In genomic region chr6:53492860-53493634, GRCh38 we compare ENCODE assay signal across 8 cellular contexts. TPM values are rescaled to one million over a fixed set of nuclear protein-coding genes. Genes with fewer than 3 reads are reported as not detected.
DNase-seq lines count a peak whose midpoint lies in the region; ATAC-seq, FAIRE-seq and TF ChIP-seq lines count a peak whose summit lies in the region.

No MANE protein-coding gene starts in this region.

- H3K27ac Mint-ChIP-seq in CD4-positive, alpha-beta T cell, result no peak overlapping the region

- 15 to 16% methylated on average over 11 of the region's 11 CpGs for WGBS in pancreas, 2 donors

- TF ChIP-seq CTCF in CD4-positive, alpha-beta T cell (IDR thresholded peaks at IDR 0.05), result peak; percentile 87
- TF ChIP-seq CTCF in pancreas (IDR thresholded peaks at IDR 0.05), result peak; percentile 25 to 55 (median 40)

- CTCF ChIA-PET in CD4-positive, alpha-beta T cell (lab: Charles Lee), result interaction anchor here (0.9 to 2.1 kb wide), 11 partner anchors 10 to 430 kb away, joined by 3 to 16 read pairs (median 3); no protein-coding TSS in a partner anchor

- H3K4me1 Mint-ChIP-seq in CD4-positive, alpha-beta T cell (ENCODE audit: low read depth), result no peaks in the 10 kb centered on the region

- no peaks in the 10 kb centered on the region for H3K27me3 ChIP-seq in CD4-positive, alpha-beta T cell (ENCODE audit: control insufficient read depth, insufficient read depth, low read length)
- H3K27me3 ChIP-seq in pancreas, result no peaks in the 10 kb centered on the region

- peak; percentile 46 for ATAC-seq in CD4-positive, alpha-beta T cell (ENCODE audit: poor library complexity)
- ATAC-seq in pancreas (peak; percentile 60 to 90 (median 85)), HG03045 (IDR thresholded peaks at IDR 0.05; ENCODE audit: unreplicated experiment) (no peak)

- FAIRE-seq in H54 (lab: Jason Lieb, UNC) (peak; percentile 98), pancreas (lab: Jason Lieb, UNC) (peak; percentile 92)

- no peak for DNase-seq in CD4-positive, alpha-beta T cell
- DNase-seq in H54 (ENCODE audit: insufficient read length, low spot score), result peak; percentile 46
- peak; percentile 47 to 71 for DNase-seq in NCI-H446 (lab: John Stamatoyannopoulos, UW)
- DNase-seq in activated CD8-positive, alpha-beta memory T cell treated with anti-CD3 and anti-CD28 coated beads, Interleukin-2, amount 50 U/mL, for 48 hours, result peak; percentile 69
- peak; percentile 46 for DNase-seq in foreskin melanocyte
- DNase-seq in pancreas, result peak in 1 of 6 donors; percentile 19
- DNase-seq in GF-D8 (lab: John Stamatoyannopoulos, UW), result no peak

- peak overlapping the region in 1 of 4 donors; percentile 4 for H3K4me3 ChIP-seq in pancreas

- peaks cover 6% of the 10 kb centered on the region for H3K36me3 Mint-ChIP-seq in CD4-positive, alpha-beta T cell (ENCODE audit: low read depth)

- intact Hi-C loops in CD4-positive, alpha-beta T cell (cut with DNase I, micrococcal nuclease), result loop anchor here (1.0 kb wide), 5 partner anchors 158 to 235 kb away; no protein-coding TSS in a partner anchor
- intact Hi-C loops in pancreas (cut with DNase I), result loop anchor here in 2 of 3 donors (10.0 kb wide), 2 partner anchors 152 to 162 kb away; no protein-coding TSS in a partner anchor

- H3K27ac ChIP-seq in CD4-positive, alpha-beta T cell (ENCODE audit: low read depth, low read length), result no peak overlapping the region
- no peak overlapping the region for H3K27ac ChIP-seq in pancreas

- peaks cover 0 to 22% (median 6%) of the 10 kb centered on the region in 3 donors for H3K4me1 ChIP-seq in pancreas

- TF ChIP-seq POLR2A in H54 (IDR thresholded peaks at IDR 0.05; ENCODE audit: low read depth, low read length), result no peak

- H3K4me3 Mint-ChIP-seq in CD4-positive, alpha-beta T cell, result no peak overlapping the region

- H3K36me3 ChIP-seq in pancreas, result peaks cover 0 to under 1% (median 0%) of the 10 kb centered on the region in 3 donors

- peaks cover 18% of the 10 kb centered on the region for H3K27me3 Mint-ChIP-seq in CD4-positive, alpha-beta T cell

- no peaks in the 10 kb centered on the region for H3K9me3 Mint-ChIP-seq in CD4-positive, alpha-beta T cell

- H3K9me3 ChIP-seq in CD4-positive, alpha-beta T cell (ENCODE audit: control insufficient read depth, low read length), result no peaks in the 10 kb centered on the region
- H3K9me3 ChIP-seq in pancreas, result no peaks in the 10 kb centered on the region

- POLR2A ChIA-PET in CD4-positive, alpha-beta T cell (lab: Charles Lee), result interaction anchor here (1.3 to 3.5 kb wide), 4 partner anchors 52 to 233 kb away, joined by 4 to 14 read pairs (median 6); partner anchors contain the start of gene GCLC

RNA-seq across cellular contexts. Expression of gene GCLC, which starts 51.9 kb away (rescaled TPM):
- total RNA-seq in CD4-positive, alpha-beta T cell, result 10 to 100 TPM in 1 of 2 experiments, 1 to 10 TPM in 1; 8.9 to 10.1 TPM
- 10 to 100 TPM; 10.0 to 29.5 (median 18.0) TPM for total RNA-seq in pancreas
- polyA plus RNA-seq in pancreas, result 10 to 100 TPM in 1 of 2 donors, 1 to 10 TPM in 1; 5.9 to 10.4 TPM

Comparison
In these comparisons a context has a peak if more than half of its experiments do, and no peak if none do; other contexts are left out.
1. DNase-seq: peak in H54 (single experiment), NCI-H446 (2 of 2), activated CD8-positive, alpha-beta memory T cell treated with anti-CD3 and anti-CD28 coated beads, Interleukin-2, amount 50 U/mL, for 48 hours (single experiment) and foreskin melanocyte (single experiment); none in CD4-positive, alpha-beta T cell (0 of 10) and GF-D8 (single experiment).